ENCODE assay signal across 15 cellular contexts in genomic region chr11:73467505-73467904, GRCh38.
"Had no signal": no experiment of that assay in that cellular context is flagged by ENCODE, and none has a peak within 500 bp of the region (broad histone marks: within the 10 kb centered on the region; RNA-seq: fewer than 3 reads in every experiment).

No MANE protein-coding gene starts in this region.

- H3K9me3 Mint-ChIP-seq: activated CD4-positive, alpha-beta T cell treated with anti-CD3 and anti-CD28 coated beads, Interleukin-2, amount 10 ng/mL, durations not matched to agents 7 days and 5 days; activated naive CD8-positive, alpha-beta T cell treated with anti-CD3 and anti-CD28 coated beads for 36 hours; dendritic cell treated with granulocyte-macrophage colony-stimulating factor and Interleukin-4, amounts not matched to agents 40 ng/mL and 50 ng/mL, for 4 days; naive B cell had no signal

- ATAC-seq: body of pancreas; foreskin keratinocyte; stimulated activated naive CD8-positive, alpha-beta T cell treated with anti-CD3 and anti-CD28 coated beads, Interleukin-15, Interleukin-2, amounts not matched to agents 100 U/mL and 50 U/mL, for 24 hours had no signal

- H3K27me3 Mint-ChIP-seq: activated CD4-positive, alpha-beta T cell treated with anti-CD3 and anti-CD28 coated beads, Interleukin-2, amount 10 ng/mL, durations not matched to agents 7 days and 5 days; activated naive CD8-positive, alpha-beta T cell treated with anti-CD3 and anti-CD28 coated beads for 36 hours; dendritic cell treated with granulocyte-macrophage colony-stimulating factor and Interleukin-4, amounts not matched to agents 40 ng/mL and 50 ng/mL, for 4 days; naive B cell had no signal

- DNase-seq: activated CD4-positive, alpha-beta T cell treated with anti-CD3 and anti-CD28 coated beads, Interleukin-2, amount 10 ng/mL, durations not matched to agents 7 days and 5 days; activated CD8-positive, alpha-beta memory T cell treated with anti-CD3 and anti-CD28 coated beads, Interleukin-2, amount 50 U/mL, for 48 hours; activated naive CD8-positive, alpha-beta T cell treated with anti-CD3 and anti-CD28 coated beads for 36 hours; body of pancreas; cerebellar nuclear complex; effector memory CD4-positive, alpha-beta T cell; foreskin keratinocyte; naive B cell; pancreas; small intestine; stimulated activated naive CD8-positive, alpha-beta T cell treated with anti-CD3 and anti-CD28 coated beads, Interleukin-15, Interleukin-2, amounts not matched to agents 100 U/mL and 50 U/mL, for 24 hours; SW 1271 had no signal

- H3K4me3 Mint-ChIP-seq: activated CD4-positive, alpha-beta T cell treated with anti-CD3 and anti-CD28 coated beads, Interleukin-2, amount 10 ng/mL, durations not matched to agents 7 days and 5 days; activated naive CD8-positive, alpha-beta T cell treated with anti-CD3 and anti-CD28 coated beads for 36 hours; dendritic cell treated with granulocyte-macrophage colony-stimulating factor and Interleukin-4, amounts not matched to agents 40 ng/mL and 50 ng/mL, for 4 days; naive B cell had no signal

- H3K9me3 ChIP-seq: body of pancreas, pancreas, suprapubic skin had no signal

- H3K4me1 ChIP-seq: body of pancreas, foreskin keratinocyte, pancreas had no signal

- H3K4me1 Mint-ChIP-seq: activated naive CD8-positive, alpha-beta T cell treated with anti-CD3 and anti-CD28 coated beads for 36 hours had no signal

- H3K27ac Mint-ChIP-seq: activated CD4-positive, alpha-beta T cell treated with anti-CD3 and anti-CD28 coated beads, Interleukin-2, amount 10 ng/mL, durations not matched to agents 7 days and 5 days; activated naive CD8-positive, alpha-beta T cell treated with anti-CD3 and anti-CD28 coated beads for 36 hours; dendritic cell treated with granulocyte-macrophage colony-stimulating factor and Interleukin-4, amounts not matched to agents 40 ng/mL and 50 ng/mL, for 4 days had no signal

- H3K36me3 ChIP-seq: pancreas, suprapubic skin had no signal

- H3K27ac ChIP-seq: body of pancreas, foreskin keratinocyte, pancreas, suprapubic skin had no signal

- H3K27me3 ChIP-seq: body of pancreas, foreskin keratinocyte, pancreas, suprapubic skin had no signal

- H3K4me3 ChIP-seq: body of pancreas, lung, pancreas, suprapubic skin had no signal
